Comparison of ENCODE assay signal across 9 cellular contexts in genomic region chr1:171715813-171716251, GRCh38. TPM values are rescaled to one million over a fixed set of nuclear protein-coding genes. Genes with fewer than 3 reads are reported as not detected.
DNase-seq lines count a peak whose midpoint lies in the region; ATAC-seq and TF ChIP-seq lines count a peak whose summit lies in the region.
"Had no signal": no experiment of that assay in that cellular context is flagged by ENCODE, and none has a peak within 500 bp of the region (broad histone marks: within the 10 kb centered on the region; RNA-seq: fewer than 3 reads in every experiment).

No MANE protein-coding gene starts in this region.

- no peak overlapping the region for H3K9ac ChIP-seq in smooth muscle cell (ENCODE audit: low read depth)

- H3F3A ChIP-seq in PC-9 (ENCODE audit: insufficient read depth, low read depth) = no peaks in the 10 kb centered on the region
- no peaks in the 10 kb centered on the region for H3F3A ChIP-seq in smooth muscle cell (ENCODE audit: low read depth)

- H3K4me3 ChIP-seq in PC-9 (no peak overlapping the region), fibroblast of mammary gland (ENCODE audit: control insufficient read depth, low read depth, low read length) (no peak overlapping the region), smooth muscle cell (no peak overlapping the region)

- DNase-seq in PC-9 (no peak), fibroblast of mammary gland (ENCODE audit: low read depth) (peak; percentile 37), smooth muscle cell (lab: John Stamatoyannopoulos, UW; ENCODE audit: unreplicated experiment) (no peak)
- no peak for DNase-seq in activated CD8-positive, alpha-beta memory T cell treated with anti-CD3 and anti-CD28 coated beads, Interleukin-2, amount 50 U/mL, for 48 hours
- DNase-seq: activated T-cell treated with anti-CD3 and anti-CD28 coated beads, Interleukin-2, amount 50 U/mL, for 1 hour; naive B cell had no signal

- 67% methylated on average over 3 of the region's 3 CpGs for WGBS in smooth muscle cell (ENCODE audit: low lambda C conversion rate)

- intact Hi-C loops in PC-9 (cut with micrococcal nuclease; ENCODE audit: unreplicated experiment) = loop anchor here (1.0 to 10.0 kb wide), 2 partner anchors 71 to 269 kb away; no protein-coding TSS in a partner anchor

- no peaks in the 10 kb centered on the region for H3K79me2 ChIP-seq in PC-9 (ENCODE audit: low read depth)
- H3K79me2 ChIP-seq in smooth muscle cell (ENCODE audit: low read depth) = no peaks in the 10 kb centered on the region

- H3K27me3 ChIP-seq in PC-9 (ENCODE audit: insufficient read depth, low read depth) = no peaks in the 10 kb centered on the region
- H3K27me3 ChIP-seq in smooth muscle cell (ENCODE audit: low read depth) = no peaks in the 10 kb centered on the region

- H3K9me2 ChIP-seq in PC-9 (ENCODE audit: insufficient read depth) = no peaks in the 10 kb centered on the region

- CTCF ChIA-PET in PC-9 (lab: Charles Lee) = interaction anchor here (0.7 to 2.3 kb wide), 6 partner anchors 26 to 270 kb away, joined by 3 to 17 read pairs (median 4); partner anchors contain the start of gene VAMP4

- no peak for ATAC-seq in HG03354 (IDR thresholded peaks at IDR 0.05; ENCODE audit: poor library complexity, severe bottlenecking, unreplicated experiment)
- ATAC-seq in GM18519 (IDR thresholded peaks at IDR 0.05; ENCODE audit: low FRiP score, unreplicated experiment) = no peak

- TF ChIP-seq CTCF in GM12874 (IDR thresholded peaks at IDR 0.05; ENCODE audit: insufficient read depth, low read depth, low read length) = peak; percentile 31; the same call in 1 of the 2 replicates
- peak; percentile 69 for TF ChIP-seq CTCF in PC-9 (conservative IDR thresholded peaks at IDR 0.05)
- peak; percentile 45 for TF ChIP-seq CTCF in fibroblast of mammary gland (conservative IDR thresholded peaks at IDR 0.05; ENCODE audit: control insufficient read depth, insufficient read depth, low read depth, low read length)
- peak; percentile 55 for TF ChIP-seq CTCF in smooth muscle cell (IDR thresholded peaks at IDR 0.05; ENCODE audit: borderline replicate concordance, insufficient read depth, poor library complexity, severe bottlenecking)

- no peaks in the 10 kb centered on the region for H3K4me1 ChIP-seq in PC-9 (replicated peaks; ENCODE audit: insufficient read depth)
- H3K4me1 ChIP-seq in smooth muscle cell (ENCODE audit: low read depth) = no peaks in the 10 kb centered on the region

- H3K36me3 ChIP-seq in PC-9 (ENCODE audit: low read depth) (no peaks in the 10 kb centered on the region), smooth muscle cell (ENCODE audit: low read depth) (no peaks in the 10 kb centered on the region)

- H3K27ac ChIP-seq in PC-9 = no peak overlapping the region
- peak overlapping the region; percentile 35 for H3K27ac ChIP-seq in smooth muscle cell (ENCODE audit: low read depth)

- H2AFZ ChIP-seq in PC-9 (no peak overlapping the region), smooth muscle cell (ENCODE audit: low read depth) (no peak overlapping the region)

- H4K20me1 ChIP-seq in PC-9 (ENCODE audit: insufficient read depth) (no peaks in the 10 kb centered on the region), smooth muscle cell (ENCODE audit: low read depth) (peaks cover 21% of the 10 kb centered on the region)

- POLR2A ChIA-PET in PC-9 (lab: Charles Lee; ENCODE audit: unreplicated experiment) = interaction anchor here (0.9 kb wide), 1 partner anchor 71 kb away, joined by 5 read pairs; no protein-coding TSS in a partner anchor

- H3K9me3 ChIP-seq in PC-9 (ENCODE audit: insufficient read depth, low read depth) (0 out of 2 replicates have a peak, but pooled peaks cover under 1% of the 10 kb centered on the region), smooth muscle cell (replicated peaks; ENCODE audit: low read depth) (no peaks in the 10 kb centered on the region)

- no TSS peak for BruUV-seq in PC-9 (replicated peaks; lab: Mats Ljungman, UMichigan)

- H3K4me2 ChIP-seq in PC-9 (no peak overlapping the region), smooth muscle cell (no peak overlapping the region)

RNA-seq across cellular contexts. Expression of gene VAMP4, which starts 26.0 kb away (rescaled TPM):
- total RNA-seq in PC-9 (2021) (5.2 and 9.8 TPM in 2 replicates), smooth muscle cell (15.2 and 27.4 TPM in 2 replicates)
- 14.8 and 17.4 TPM in 2 replicates for polyA plus RNA-seq in smooth muscle cell
